In the genomic region with DNA sequence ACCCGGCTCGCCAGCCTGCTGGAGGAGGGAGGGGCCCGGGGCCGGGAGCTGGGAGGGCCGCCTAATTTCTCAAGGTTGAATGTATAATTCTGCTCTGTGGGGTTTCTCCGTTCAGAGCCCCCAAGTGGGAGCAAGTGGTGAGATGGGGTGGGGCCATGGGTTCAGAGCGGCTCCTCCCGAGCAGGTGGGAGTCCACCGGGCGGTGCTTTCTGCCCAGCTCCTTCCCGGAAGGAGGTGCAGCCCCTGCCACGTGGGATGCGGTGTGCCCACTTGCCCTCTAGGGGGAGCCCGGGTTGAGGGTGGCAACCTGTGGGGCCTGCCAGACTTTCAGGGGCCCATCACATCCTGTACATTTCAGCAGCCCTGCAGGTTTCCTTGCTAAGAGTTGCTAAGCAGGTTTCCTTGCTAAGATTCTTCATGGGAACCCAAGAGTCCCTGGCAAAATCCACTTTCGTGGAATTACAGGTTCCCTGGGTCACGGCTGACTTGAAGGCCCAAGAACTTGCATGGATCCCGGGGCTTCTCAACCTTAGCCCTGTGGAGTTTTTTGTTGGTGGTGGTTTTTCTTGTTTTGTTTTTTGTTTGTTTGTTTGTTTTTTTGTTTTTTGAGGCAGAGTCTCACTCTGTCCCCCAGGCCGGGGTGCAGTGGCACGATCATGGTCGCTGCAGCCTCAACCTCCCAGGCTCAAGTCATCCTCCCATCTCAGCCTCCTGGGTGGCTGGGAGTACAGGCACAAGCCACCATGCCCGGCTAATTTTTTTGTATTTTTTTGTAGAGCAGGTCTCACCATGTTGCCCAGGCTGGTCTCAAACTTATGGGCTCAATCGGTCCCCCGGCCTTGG, we compare ENCODE assay signal across 8 cellular contexts.
DNase-seq lines count a peak whose midpoint lies in the region; ATAC-seq and TF ChIP-seq lines count a peak whose summit lies in the region.

No MANE protein-coding gene starts in this region.

- no peaks in the 10 kb centered on the region for H3K9me3 ChIP-seq in breast epithelium

- DNase-seq in GM03348 (ENCODE audit: low spot score) = peak; percentile 83
- DNase-seq in NCI-H1048 (lab: John Stamatoyannopoulos, UW) = peak; percentile 0
- DNase-seq in breast epithelium (ENCODE audit: low spot score in 2 of 2) = peak in 1 of 2 donors; percentile 74
- DNase-seq in memory B cell (ENCODE audit: low spot score in 2 of 2) = peak; percentile 68 to 77
- DNase-seq in stimulated activated CD8-positive, alpha-beta memory T cell treated with anti-CD3 and anti-CD28 coated beads, Interleukin-7, amount 100 ng/mL, for 1 hour (ENCODE audit: low read depth in 2 of 2) = peak; percentile 34 to 41

- ATAC-seq in memory B cell (ENCODE audit: low read depth) = peak; percentile 77
- ATAC-seq in HG02763 (IDR thresholded peaks at IDR 0.05; ENCODE audit: unreplicated experiment) = no peak
- no peak for ATAC-seq in HG02981 (IDR thresholded peaks at IDR 0.05; ENCODE audit: unreplicated experiment)

- H3K4me1 ChIP-seq in breast epithelium = no peaks in the 10 kb centered on the region

- no peaks in the 10 kb centered on the region for H3K4me1 Mint-ChIP-seq in memory B cell

- H3K27ac Mint-ChIP-seq in memory B cell = no peak overlapping the region

- H3K4me3 ChIP-seq in WI38 (ENCODE audit: low read depth, low read length) = no peak overlapping the region
- H3K4me3 ChIP-seq in breast epithelium = no peak overlapping the region

- TF ChIP-seq POLR2A in breast epithelium (IDR thresholded peaks at IDR 0.05) = no peak

- H3K36me3 Mint-ChIP-seq in memory B cell = no peaks in the 10 kb centered on the region

- peaks cover 6% of the 10 kb centered on the region for H3K27me3 Mint-ChIP-seq in memory B cell

- TF ChIP-seq CTCF in WI38 (IDR thresholded peaks at IDR 0.05; ENCODE audit: low read depth, low read length) (peak; percentile 68), breast epithelium (IDR thresholded peaks at IDR 0.05) (peak; percentile 39 to 64 (median 50))

- no peaks in the 10 kb centered on the region for H3K27me3 ChIP-seq in breast epithelium

- no peaks in the 10 kb centered on the region for H3K9me3 Mint-ChIP-seq in memory B cell

- H3K27ac ChIP-seq in breast epithelium = no peak overlapping the region

- no peaks in the 10 kb centered on the region for H3K36me3 ChIP-seq in breast epithelium

- intact Hi-C loops in breast epithelium (cut with DNase I; ENCODE audit: low total_unique reads) = loop anchor here (5.0 kb wide), 1 partner anchor 191 kb away; no protein-coding TSS in a partner anchor

- H3K4me3 Mint-ChIP-seq in memory B cell = peak overlapping the region; percentile 41
